Comparison of ENCODE assay signal across 14 cellular contexts in genomic region chr14:93880025-93880820, GRCh38. TPM values are rescaled to one million over a fixed set of nuclear protein-coding genes. Genes with fewer than 3 reads are reported as not detected.
A peak's percentile ranks its signal among the peaks of the same experiment; 100 is the strongest.
DNase-seq lines count a peak whose midpoint lies in the region; ATAC-seq, FAIRE-seq and TF ChIP-seq lines count a peak whose summit lies in the region.
"Had no signal": no experiment of that assay in that cellular context is flagged by ENCODE, and none has a peak within 500 bp of the region (broad histone marks: within the 10 kb centered on the region; RNA-seq: fewer than 3 reads in every experiment).

No MANE protein-coding gene starts in this region.

- H3K36me3 ChIP-seq in esophagus muscularis mucosa: no peaks in the 10 kb centered on the region

- H3K4me3 ChIP-seq in esophagus muscularis mucosa: peak overlapping the region; percentile 7 to 42 (median 27)

- no peak for FAIRE-seq in GM12891 (lab: Jason Lieb, UNC)
- FAIRE-seq: RCC 7860 had no signal

- no peak overlapping the region for H3K27ac ChIP-seq in esophagus muscularis mucosa (replicated peaks in 1 of 4)

- 40% methylated on average over 8 of the region's 11 CpGs for WGBS in esophagus muscularis mucosa

- TF ChIP-seq CTCF in esophagus muscularis mucosa (IDR thresholded peaks at IDR 0.05): no peak
- TF ChIP-seq CTCF in GM20000 (IDR thresholded peaks at IDR 0.05; ENCODE audit: extremely low read depth, missing control alignments): no peak

- DNase-seq in Daoy (ENCODE audit: low read depth) (peak; percentile 19), NCI-H1694 treated with DMSO at 0.1 percent for 48 hours (lab: John Stamatoyannopoulos, UW) (peak; percentile 17), esophagus muscularis mucosa (ENCODE audit: extremely low spot score) (no peak), sciatic nerve (ENCODE audit: low spot score) (no peak), C1 segment of cervical spinal cord (lab: John Stamatoyannopoulos, UW) (no peak), GM12891 (ENCODE audit: insufficient read length, low spot score) (no peak), islet precursor cell (no peak), GM20000 (ENCODE audit: low spot score) (no peak)
- DNase-seq: activated T-cell treated with anti-CD3 and anti-CD28 coated beads, Interleukin-2, amount 50 U/mL, for 4 hours; NCI-H1105; nephron progenitor cell; stimulated activated CD4-positive, alpha-beta T cell treated with anti-CD3 and anti-CD28 coated beads, Interleukin-2, amount 100 ng/mL, for 48 hours had no signal

- no peaks in the 10 kb centered on the region for H3K9me3 ChIP-seq in esophagus muscularis mucosa

- intact Hi-C loops in esophagus muscularis mucosa (cut with DNase I): no loop called here
- intact Hi-C loops in sciatic nerve (cut with DNase I): no loop called here

- ATAC-seq in sciatic nerve: peak; percentile 76
- ATAC-seq: activated T-cell treated with anti-CD3 and anti-CD28 coated beads, Interleukin-2, amount 50 U/mL, for 4 hours had no signal

- H3K27me3 ChIP-seq in esophagus muscularis mucosa: no peaks in the 10 kb centered on the region

- no peak for TF ChIP-seq POLR2A in esophagus muscularis mucosa (IDR thresholded peaks at IDR 0.05; ENCODE audit: low read depth)
- no peak for TF ChIP-seq POLR2A in GM12891 (IDR thresholded peaks at IDR 0.05; ENCODE audit: low read depth, low read length)

- H3K4me1 ChIP-seq in esophagus muscularis mucosa: peaks cover 6 to 16% (median 14%) of the 10 kb centered on the region in 4 donors

- no peak for TF ChIP-seq EP300 in esophagus muscularis mucosa (IDR thresholded peaks at IDR 0.05)

TF ChIP-seq in GM12891, 5 proteins besides CTCF, POLR2A, EP300 and RAD21:
- TF ChIP-seq POLR2AphosphoS5 (IDR thresholded peaks at IDR 0.05; ENCODE audit: low read depth, low read length) (no peak), SPI1 (IDR thresholded peaks at IDR 0.05; ENCODE audit: low read depth, low read length) (no peak), POU2F2 (IDR thresholded peaks at IDR 0.05; ENCODE audit: low read depth, low read length) (no peak), PAX5 (IDR thresholded peaks at IDR 0.05; ENCODE audit: insufficient read depth, low read length, severe bottlenecking) (no peak), TAF1 (IDR thresholded peaks at IDR 0.05; ENCODE audit: low read depth, low read length) (no peak)
TF ChIP-seq in GM12891: peak in this region for 0.

RNA-seq across cellular contexts. Expression of gene FAM181A, which starts 46.9 kb away (rescaled TPM):
- total RNA-seq in Daoy (2014; rRNA removed; shearing (Covaris generic)): not detected in 2 replicates
- total RNA-seq in esophagus muscularis mucosa: not detected
- total RNA-seq in sciatic nerve: not detected
- polyA plus RNA-seq in GM12891 (2012; ENCODE audit: low read depth, missing spikeins): not detected
- total RNA-seq: activated T-cell treated with anti-CD3 and anti-CD28 coated beads, Interleukin-2, amount 50 U/mL, for 4 hours; H4 had no signal

Comparison
In these comparisons a context has a peak if more than half of its experiments do, and no peak if none do; other contexts are left out.
1. DNase-seq: peak in Daoy (single experiment) and NCI-H1694 treated with DMSO at 0.1 percent for 48 hours (single experiment); none in esophagus muscularis mucosa (single experiment), sciatic nerve (single experiment), C1 segment of cervical spinal cord (0 of 14), GM12891 (single experiment), islet precursor cell (single experiment) and GM20000 (single experiment).